In genomic region chr19:48600679-48601382, GRCh38 we compare ENCODE assay signal across 2 cellular contexts.
TF ChIP-seq lines count a peak whose summit lies in the region.

No MANE protein-coding gene starts in this region.

TF ChIP-seq in K562, 482 proteins besides CTCF, POLR2A, EP300 and RAD21:
- TF ChIP-seq ZNF766 (CRISPR knock-in tag; conservative IDR thresholded peaks at IDR 0.05) (no peak), BCOR (IDR thresholded peaks at IDR 0.05) (0 out of 2 replicates have a peak, but pooled peaks have one; percentile 4), MAX (CRISPR knock-in tag; IDR thresholded peaks at IDR 0.05) (no peak), NFIX (CRISPR knock-in tag; IDR thresholded peaks at IDR 0.05; ENCODE audit: low read depth) (no peak), ZNF121 (CRISPR knock-in tag; conservative IDR thresholded peaks at IDR 0.05) (peak; percentile 87)
TF ChIP-seq in K562: peak in this region for 2.

TF ChIP-seq in SK-N-SH treated with all-trans-retinoic acid at 6 μM for 48 hours, 23 proteins besides CTCF, POLR2A, EP300 and RAD21:
- TF ChIP-seq TOX (CRISPR knock-in tag; IDR thresholded peaks at IDR 0.05; ENCODE audit: borderline replicate concordance), result no peak
- TF ChIP-seq CSDC2 (CRISPR knock-in tag; IDR thresholded peaks at IDR 0.05), result no peak
- TF ChIP-seq SNAI2 (CRISPR knock-in tag; IDR thresholded peaks at IDR 0.05), result no peak
- no peak for TF ChIP-seq GLIS3 (CRISPR knock-in tag; IDR thresholded peaks at IDR 0.05)
- TF ChIP-seq, protein P1, sequence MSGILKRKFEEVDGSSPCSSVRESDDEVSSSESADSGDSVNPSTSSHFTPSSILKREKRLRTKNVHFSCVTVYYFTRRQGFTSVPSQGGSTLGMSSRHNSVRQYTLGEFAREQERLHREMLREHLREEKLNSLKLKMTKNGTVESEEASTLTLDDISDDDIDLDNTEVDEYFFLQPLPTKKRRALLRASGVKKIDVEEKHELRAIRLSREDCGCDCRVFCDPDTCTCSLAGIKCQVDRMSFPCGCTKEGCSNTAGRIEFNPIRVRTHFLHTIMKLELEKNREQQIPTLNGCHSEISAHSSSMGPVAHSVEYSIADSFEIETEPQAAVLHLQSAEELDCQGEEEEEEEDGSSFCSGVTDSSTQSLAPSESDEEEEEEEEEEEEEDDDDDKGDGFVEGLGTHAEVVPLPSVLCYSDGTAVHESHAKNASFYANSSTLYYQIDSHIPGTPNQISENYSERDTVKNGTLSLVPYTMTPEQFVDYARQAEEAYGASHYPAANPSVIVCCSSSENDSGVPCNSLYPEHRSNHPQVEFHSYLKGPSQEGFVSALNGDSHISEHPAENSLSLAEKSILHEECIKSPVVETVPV (CRISPR knock-in tag; IDR thresholded peaks at IDR 0.05), result no peak
- no peak for TF ChIP-seq CREB5 (CRISPR knock-in tag; IDR thresholded peaks at IDR 0.05; ENCODE audit: low read depth)
- TF ChIP-seq ESRRG (CRISPR knock-in tag; IDR thresholded peaks at IDR 0.05), result no peak
- TF ChIP-seq ISL1 (CRISPR knock-in tag; IDR thresholded peaks at IDR 0.05), result no peak
- TF ChIP-seq ZNF565 (CRISPR knock-in tag; conservative IDR thresholded peaks at IDR 0.05; ENCODE audit: low read depth), result no peak
- TF ChIP-seq TCF4 (CRISPR knock-in tag; IDR thresholded peaks at IDR 0.05; ENCODE audit: borderline replicate concordance), result no peak
- TF ChIP-seq ZNF8 (CRISPR knock-in tag; IDR thresholded peaks at IDR 0.05), result no peak
- TF ChIP-seq OSR1 (CRISPR knock-in tag; IDR thresholded peaks at IDR 0.05), result no peak
- TF ChIP-seq ZC3H10 (CRISPR knock-in tag; IDR thresholded peaks at IDR 0.05), result no peak
- no peak for TF ChIP-seq ARNTL (CRISPR knock-in tag; IDR thresholded peaks at IDR 0.05; ENCODE audit: borderline replicate concordance, low read depth)
- no peak for TF ChIP-seq BACH2 (CRISPR knock-in tag; IDR thresholded peaks at IDR 0.05; ENCODE audit: borderline replicate concordance)
- TF ChIP-seq, protein P2, sequence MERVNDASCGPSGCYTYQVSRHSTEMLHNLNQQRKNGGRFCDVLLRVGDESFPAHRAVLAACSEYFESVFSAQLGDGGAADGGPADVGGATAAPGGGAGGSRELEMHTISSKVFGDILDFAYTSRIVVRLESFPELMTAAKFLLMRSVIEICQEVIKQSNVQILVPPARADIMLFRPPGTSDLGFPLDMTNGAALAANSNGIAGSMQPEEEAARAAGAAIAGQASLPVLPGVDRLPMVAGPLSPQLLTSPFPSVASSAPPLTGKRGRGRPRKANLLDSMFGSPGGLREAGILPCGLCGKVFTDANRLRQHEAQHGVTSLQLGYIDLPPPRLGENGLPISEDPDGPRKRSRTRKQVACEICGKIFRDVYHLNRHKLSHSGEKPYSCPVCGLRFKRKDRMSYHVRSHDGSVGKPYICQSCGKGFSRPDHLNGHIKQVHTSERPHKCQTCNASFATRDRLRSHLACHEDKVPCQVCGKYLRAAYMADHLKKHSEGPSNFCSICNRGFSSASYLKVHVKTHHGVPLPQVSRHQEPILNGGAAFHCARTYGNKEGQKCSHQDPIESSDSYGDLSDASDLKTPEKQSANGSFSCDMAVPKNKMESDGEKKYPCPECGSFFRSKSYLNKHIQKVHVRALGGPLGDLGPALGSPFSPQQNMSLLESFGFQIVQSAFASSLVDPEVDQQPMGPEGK (CRISPR knock-in tag; IDR thresholded peaks at IDR 0.05; ENCODE audit: borderline replicate concordance), result no peak
- no peak for TF ChIP-seq ZFP3 (CRISPR knock-in tag; IDR thresholded peaks at IDR 0.05)
- TF ChIP-seq PPARA (CRISPR knock-in tag; IDR thresholded peaks at IDR 0.05; ENCODE audit: borderline replicate concordance), result no peak
- no peak for TF ChIP-seq TSHZ2 (CRISPR knock-in tag; IDR thresholded peaks at IDR 0.05)
